Comparison of ENCODE assay signal across 25 cellular contexts in genomic region chr20:7660165-7660564, GRCh38.
A peak's percentile ranks its signal among the peaks of the same experiment; 100 is the strongest.
DNase-seq lines count a peak whose midpoint lies in the region; ATAC-seq, FAIRE-seq and TF ChIP-seq lines count a peak whose summit lies in the region.
"Had no signal": no experiment of that assay in that cellular context is flagged by ENCODE, and none has a peak within 500 bp of the region (broad histone marks: within the 10 kb centered on the region; RNA-seq: fewer than 3 reads in every experiment).

No MANE protein-coding gene starts in this region.

- no peaks in the 10 kb centered on the region for H3K36me3 Mint-ChIP-seq in GM23338 (ENCODE audit: low read depth)
- H3K36me3 Mint-ChIP-seq: CD14-positive monocyte; CD4-positive, alpha-beta memory T cell; CD4-positive, CD25-positive, alpha-beta regulatory T cell; CD8-positive, alpha-beta memory T cell had no signal

- H3K79me1 ChIP-seq in IMR-90 (ENCODE audit: low read depth in 1 of 2, low read length in 2 of 2) (no peaks in the 10 kb centered on the region), H1 (ENCODE audit: low read depth, low read length) (no peaks in the 10 kb centered on the region)

- peak overlapping the region; percentile 29; the same call in 1 of the 2 replicates for H3K27ac Mint-ChIP-seq in GM23338
- H3K27ac Mint-ChIP-seq: CD14-positive monocyte; CD4-positive, alpha-beta memory T cell; CD4-positive, CD25-positive, alpha-beta regulatory T cell; CD8-positive, alpha-beta memory T cell had no signal

- H3K9me1 ChIP-seq in IMR-90 (ENCODE audit: insufficient read depth, low read length) = no peaks in the 10 kb centered on the region

- H4K91ac ChIP-seq in IMR-90 (ENCODE audit: insufficient read depth, low read depth, low read length) = no peak overlapping the region
- H4K91ac ChIP-seq in H1 (replicated peaks; ENCODE audit: insufficient read length, low read length) = no peak overlapping the region

- intact Hi-C loops in IMR-90 (cut with micrococcal nuclease) = no loop called here

- no peak for TF ChIP-seq EP300 in H1 (IDR thresholded peaks at IDR 0.05; ENCODE audit: borderline replicate concordance in 1 of 2, low read depth in 2 of 2, low read length in 2 of 2)

- H4K8ac ChIP-seq in IMR-90 (ENCODE audit: low read depth in 2 of 2, low read length in 2 of 2) (no peak overlapping the region), H1 (ENCODE audit: extremely low read depth, insufficient read depth, low read length) (no peak overlapping the region)

- peaks cover 2% of the 10 kb centered on the region for H3K27me3 Mint-ChIP-seq in GM23338 (ENCODE audit: insufficient read depth, low read depth, poor library complexity)
- H3K27me3 Mint-ChIP-seq: CD4-positive, alpha-beta memory T cell; CD4-positive, CD25-positive, alpha-beta regulatory T cell; CD8-positive, alpha-beta memory T cell had no signal

- H3K9me2 ChIP-seq in GM23338 (ENCODE audit: insufficient read depth) = no peaks in the 10 kb centered on the region

- H3K79me2 ChIP-seq in GM23338 (replicated peaks; ENCODE audit: insufficient read depth) (no peaks in the 10 kb centered on the region), H1 (ENCODE audit: control insufficient read depth in 1 of 2, insufficient read depth in 2 of 2, low read length in 2 of 2) (no peaks in the 10 kb centered on the region)

- H3K14ac ChIP-seq in IMR-90 (replicated peaks; ENCODE audit: low read depth, low read length) (no peak overlapping the region), H1 (ENCODE audit: insufficient read length) (no peak overlapping the region)

- H3K4me3 Mint-ChIP-seq in GM23338 = no peak overlapping the region
- H3K4me3 Mint-ChIP-seq: CD14-positive monocyte; CD4-positive, alpha-beta memory T cell; CD4-positive, CD25-positive, alpha-beta regulatory T cell; CD8-positive, alpha-beta memory T cell had no signal

- H3F3A ChIP-seq in GM23338 (replicated peaks; ENCODE audit: low read depth) = no peaks in the 10 kb centered on the region

- BruUV-seq in IMR-90 (replicated peaks; lab: Mats Ljungman, UMichigan) = no TSS peak

- in situ Hi-C loops in IMR-90 (cut with MboI; ENCODE audit: low sequenced_read_pairs) = no loop called here

- no peaks in the 10 kb centered on the region for H3K9me3 ChIP-seq in IMR-90 (ENCODE audit: control insufficient read depth, insufficient read depth, low read length)
- no peaks in the 10 kb centered on the region for H3K9me3 ChIP-seq in H1 (ENCODE audit: insufficient read depth in 2 of 2, low read depth in 1 of 2, low read length in 1 of 2)
- H3K9me3 ChIP-seq: BE2C, BLaER1 had no signal

- peaks cover 41% of the 10 kb centered on the region for H3K4me1 ChIP-seq in GM23338 (ENCODE audit: insufficient read depth)
- H3K4me1 ChIP-seq in IMR-90 (ENCODE audit: control insufficient read depth, insufficient read depth, low read length) = no peaks in the 10 kb centered on the region
- 0 out of 7 replicates have a peak, but pooled peaks cover 0 to 3% (median 0%) of the 10 kb centered on the region in 4 experiments for H3K4me1 ChIP-seq in H1 (replicated peaks in 1 of 4; ENCODE audit: control insufficient read depth in 3 of 4, insufficient read depth in 4 of 4, low read length in 3 of 4)
- H3K4me1 ChIP-seq: BE2C, BLaER1 had no signal

- H3K9ac ChIP-seq in IMR-90 (ENCODE audit: low read depth, low read length) (no peak overlapping the region), H1 (replicated peaks in 1 of 4; ENCODE audit: extremely low read depth in 1 of 4, low read depth in 3 of 4, low read length in 3 of 4) (no peak overlapping the region)
- H3K9ac ChIP-seq: BLaER1 had no signal

- FAIRE-seq in H1 (lab: Jason Lieb, UNC) = no peak
- FAIRE-seq: A204.1, GM12878, GM12892, GM18507 had no signal

- TF ChIP-seq RAD21 in IMR-90 (IDR thresholded peaks at IDR 0.05; ENCODE audit: low read length) (no peak), H1 (IDR thresholded peaks at IDR 0.05 in 1 of 2, conservative IDR thresholded peaks at IDR 0.05 in 1 of 2; ENCODE audit: low read depth in 2 of 2, low read length in 2 of 2) (no peak)

- H2AK9ac ChIP-seq in IMR-90 (replicated peaks; ENCODE audit: low read depth, low read length, poor library complexity) = no peak overlapping the region

- CTCF ChIA-PET in IMR-90 (lab: Yijun Ruan, JAX) = interaction anchor here (0.6 kb wide), 1 partner anchor 128 kb away, joined by 4 read pairs; no protein-coding TSS in a partner anchor
- CTCF ChIA-PET in H1 (lab: Charles Lee; ENCODE audit: partially characterized antibody) = no interaction called here

- no peak for TF ChIP-seq POLR2A in IMR-90 (IDR thresholded peaks at IDR 0.05; ENCODE audit: low read depth, low read length)
- TF ChIP-seq POLR2A in H1 (IDR thresholded peaks at IDR 0.05; ENCODE audit: control extremely low read depth in 1 of 2, low read depth in 2 of 2, low read length in 2 of 2) = no peak

- H3K56ac ChIP-seq in IMR-90 (ENCODE audit: extremely low read depth, insufficient read depth, low read length) (no peak overlapping the region), H1 (replicated peaks; ENCODE audit: insufficient read length, low read depth, low read length) (no peak overlapping the region)

- ATAC-seq in GM23338 (no peak), IMR-90 (ENCODE audit: low read depth) (no peak)
- ATAC-seq: GM12878 had no signal

- POLR2A ChIA-PET in IMR-90 (lab: Charles Lee; ENCODE audit: unreplicated experiment) (no interaction called here), H1 (lab: Charles Lee; ENCODE audit: partially characterized antibody) (no interaction called here)

- H3K27me3 ChIP-seq in GM23338 (ENCODE audit: insufficient read depth) (no peaks in the 10 kb centered on the region), IMR-90 (ENCODE audit: control insufficient read depth, insufficient read depth, low read length) (no peaks in the 10 kb centered on the region), H1 (replicated peaks in 1 of 4; ENCODE audit: control insufficient read depth in 3 of 4, extremely low read depth in 1 of 4, insufficient read depth in 3 of 4, low read length in 3 of 4) (no peaks in the 10 kb centered on the region)
- H3K27me3 ChIP-seq: BE2C, BLaER1 had no signal

- H3K4me3 ChIP-seq in GM23338 = no peak overlapping the region
- no peak overlapping the region for H3K4me3 ChIP-seq in IMR-90 (ENCODE audit: insufficient read depth, low read depth, low read length)
- no peak overlapping the region for H3K4me3 ChIP-seq in H1 (ENCODE audit: extremely low read depth in 1 of 4, insufficient read depth in 2 of 4, low read depth in 3 of 4, low read length in 4 of 4)
- H3K4me3 ChIP-seq: BLaER1, GM12878 had no signal

- H2BK5ac ChIP-seq in IMR-90 (ENCODE audit: low read depth, low read length, poor library complexity, severe bottlenecking) (no peak overlapping the region), H1 (ENCODE audit: low read depth, low read length) (no peak overlapping the region)

- H2BK20ac ChIP-seq in IMR-90 (ENCODE audit: low read depth, low read length) = no peak overlapping the region
- H2BK20ac ChIP-seq in H1 (ENCODE audit: low read length) = no peak overlapping the region

- H3K18ac ChIP-seq in IMR-90 (ENCODE audit: low read depth, low read length) = no peak overlapping the region
- H3K18ac ChIP-seq in H1 (ENCODE audit: extremely low read depth, low read length) = no peak overlapping the region

- H3K27ac ChIP-seq in GM23338 (ENCODE audit: low read depth) (no peak overlapping the region), IMR-90 (ENCODE audit: insufficient read depth, low read length) (no peak overlapping the region), H1 (ENCODE audit: low read depth, low read length) (no peak overlapping the region)
- H3K27ac ChIP-seq: BLaER1 had no signal

- no peak for TF ChIP-seq CTCF in GM23338 (conservative IDR thresholded peaks at IDR 0.05; ENCODE audit: low read depth in 2 of 2)
- no peak for TF ChIP-seq CTCF in IMR-90 (conservative IDR thresholded peaks at IDR 0.05; ENCODE audit: low read depth, low read length)
- no peak for TF ChIP-seq CTCF in H1 (IDR thresholded peaks at IDR 0.05; ENCODE audit: control extremely low read depth in 1 of 3, insufficient read depth in 1 of 3, low read depth in 1 of 3, low read length in 3 of 3)

- no peak overlapping the region for H2AK5ac ChIP-seq in IMR-90 (ENCODE audit: low read depth, low read length)
- H2AK5ac ChIP-seq in H1 (ENCODE audit: low read depth, low read length) = no peak overlapping the region

- no CpG with 5 or more reads among the region's 3 CpGs for WGBS in IMR-90 (ENCODE audit: extremely low coverage in 2 of 2, insufficient read length in 1 of 2), 2 experiments
- WGBS in H1 (ENCODE audit: extremely low coverage in 1 of 2, insufficient coverage in 1 of 2, insufficient read length in 1 of 2, insufficient replicate concordance in 2 of 2, low coverage in 1 of 2, low lambda C conversion rate in 2 of 2, missing lambda C conversion rate in 1 of 2), 2 experiments = 96% methylated on average over 3 of the region's 3 CpGs; no CpG with 5 or more reads in 1 of the 2 experiments

- H3K9me3 Mint-ChIP-seq in GM23338 = no peaks in the 10 kb centered on the region; the same call in 2 of the 3 replicates

- H2BK120ac ChIP-seq in IMR-90 (ENCODE audit: low read depth, low read length) = no peak overlapping the region
- no peak overlapping the region for H2BK120ac ChIP-seq in H1 (replicated peaks; ENCODE audit: low read depth, low read length)

- H3K36me3 ChIP-seq in GM23338 (ENCODE audit: insufficient read depth) (no peaks in the 10 kb centered on the region), IMR-90 (ENCODE audit: control insufficient read depth, insufficient read depth, low read length) (no peaks in the 10 kb centered on the region), H1 (ENCODE audit: control insufficient read depth in 2 of 4, insufficient read depth in 4 of 4, low read length in 3 of 4) (no peaks in the 10 kb centered on the region)
- H3K36me3 ChIP-seq: BE2C, BLaER1 had no signal

- no peak overlapping the region for H4K5ac ChIP-seq in IMR-90 (ENCODE audit: low read depth, low read length)
- H4K5ac ChIP-seq in H1 (ENCODE audit: insufficient read length, low read depth, low read length) = no peak overlapping the region

- dilution Hi-C loops in IMR-90 (cut with HindIII; ENCODE audit: low sequenced_read_pairs, unreplicated experiment) = no loop called here

- H4K20me1 ChIP-seq in GM23338 (replicated peaks; ENCODE audit: insufficient read depth) = no peaks in the 10 kb centered on the region
- H4K20me1 ChIP-seq in IMR-90 (ENCODE audit: insufficient read depth, low read length) = no peaks in the 10 kb centered on the region
- no peaks in the 10 kb centered on the region for H4K20me1 ChIP-seq in H1 (replicated peaks in 1 of 2; ENCODE audit: control insufficient read depth in 1 of 2, insufficient read depth in 2 of 2, low read length in 2 of 2)
- H4K20me1 ChIP-seq: BLaER1 had no signal

- H3K4ac ChIP-seq in IMR-90 (ENCODE audit: low read depth, low read length) (no peak overlapping the region), H1 (replicated peaks; ENCODE audit: insufficient read length, low read depth, low read length) (no peak overlapping the region)

- H2BK12ac ChIP-seq in H1 (ENCODE audit: low read depth, low read length) = no peak overlapping the region

- DNase-seq in GM23338 (ENCODE audit: low spot score) = peak; percentile 12
- no peak for DNase-seq in IMR-90
- no peak for DNase-seq in H1 (ENCODE audit: low read depth in 1 of 2, low spot score in 2 of 2)
- no peak for DNase-seq in activated CD4-positive, alpha-beta T cell treated with anti-CD3 and anti-CD28 coated beads, Interleukin-2, amount 50 U/mL, for 1 hour
- DNase-seq in activated naive CD4-positive, alpha-beta T cell treated with Interleukin-2 at 50 U/mL for 16 hours = no peak
- DNase-seq: 8988T; ACHN; BE2C; C1 segment of cervical spinal cord; CD4-positive, alpha-beta memory T cell; CD4-positive, CD25-positive, alpha-beta regulatory T cell; CD8-positive, alpha-beta memory T cell; COR-L47; DMS 273 treated with DMSO at 0.1 percent for 48 hours; DMS153; DMS79; DND-41; EL; GDM1 had no signal

- H3K4me2 ChIP-seq in GM23338 = peak overlapping the region; percentile 64
- no peak overlapping the region for H3K4me2 ChIP-seq in IMR-90 (ENCODE audit: low read depth, low read length)
- H3K4me2 ChIP-seq in H1 (ENCODE audit: insufficient read depth in 1 of 2, low read depth in 2 of 2, low read length in 2 of 2) = no peak overlapping the region
- H3K4me2 ChIP-seq: BLaER1 had no signal

- H2BK15ac ChIP-seq in IMR-90 (ENCODE audit: low read depth, low read length) = no peak overlapping the region
- H2BK15ac ChIP-seq in H1 (ENCODE audit: low read length) = no peak overlapping the region

- H3K4me1 Mint-ChIP-seq in GM23338 = peaks cover 49% of the 10 kb centered on the region
- H3K4me1 Mint-ChIP-seq: CD14-positive monocyte; CD4-positive, alpha-beta memory T cell; CD4-positive, CD25-positive, alpha-beta regulatory T cell; CD8-positive, alpha-beta memory T cell had no signal

- H3K23me2 ChIP-seq in H1 (ENCODE audit: low read depth, low read length) = no peaks in the 10 kb centered on the region; the same call in 1 of the 2 replicates

- H3K23ac ChIP-seq in IMR-90 (ENCODE audit: low read depth, low read length) (no peak overlapping the region), H1 (ENCODE audit: insufficient read length) (no peak overlapping the region)

- H2AFZ ChIP-seq in GM23338 = no peak overlapping the region
- no peak overlapping the region for H2AFZ ChIP-seq in IMR-90 (replicated peaks; ENCODE audit: low read length, poor library complexity)
- H2AFZ ChIP-seq in H1 (ENCODE audit: low read length) = no peak overlapping the region
